ENCODE assay signal across 8 cellular contexts in the genomic region with DNA sequence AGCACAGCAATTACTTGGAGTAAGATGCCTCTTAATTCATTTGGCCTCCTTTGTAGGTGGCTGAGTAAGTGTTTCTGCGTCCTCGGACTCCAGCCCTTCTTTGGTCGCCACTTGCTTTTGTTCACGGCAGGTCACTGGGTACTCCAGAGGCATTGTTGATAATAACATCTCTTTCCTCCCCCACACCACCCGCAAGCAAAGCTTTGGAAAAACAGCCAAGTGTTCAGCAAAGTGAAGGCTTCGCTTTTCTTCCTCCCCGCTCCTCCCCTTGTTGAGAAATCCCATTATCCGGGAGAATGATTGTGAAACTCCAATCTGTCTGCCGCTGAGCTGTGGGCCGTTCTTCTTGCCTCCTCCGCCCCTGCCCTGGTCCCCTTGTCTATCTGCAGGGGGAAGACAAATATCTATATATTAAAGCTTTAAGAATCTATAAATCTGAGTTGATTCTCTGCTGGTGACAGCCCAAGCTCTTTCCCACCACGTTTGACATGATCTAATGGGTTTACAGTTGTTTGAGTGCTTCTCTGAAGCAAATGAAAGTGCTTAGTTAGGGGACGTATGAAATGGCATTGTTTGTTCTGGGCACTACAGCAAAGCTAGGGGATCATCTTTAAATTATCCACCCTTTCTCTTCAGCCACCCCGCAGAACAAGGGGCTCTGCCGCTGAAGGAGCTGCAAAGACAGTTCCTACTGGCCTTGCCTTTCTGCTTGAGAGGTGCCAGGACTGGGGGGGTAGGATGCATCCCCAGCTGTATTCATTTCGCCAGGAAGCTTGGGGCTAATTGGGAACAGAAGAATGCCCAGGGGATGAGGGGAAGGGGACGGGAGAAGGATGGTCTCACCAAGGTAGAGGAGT.
DNase-seq lines count a peak whose midpoint lies in the region; ATAC-seq, FAIRE-seq and TF ChIP-seq lines count a peak whose summit lies in the region.

No MANE protein-coding gene starts in this region.

- TF ChIP-seq POLR2A in H54 (IDR thresholded peaks at IDR 0.05; ENCODE audit: low read depth, low read length): no peak

- FAIRE-seq in H54 (lab: Jason Lieb, UNC): no peak

- no peak for ATAC-seq in HG02852 (IDR thresholded peaks at IDR 0.05; ENCODE audit: unreplicated experiment)

- DNase-seq in HCEC 1CT: peak; percentile 65
- DNase-seq in NOMO-1 treated with dmso at 0.1 percent for 144 hours (lab: John Stamatoyannopoulos, UW; ENCODE audit: unreplicated experiment): peak; percentile 62
- peak; percentile 65 to 81 for DNase-seq in foreskin fibroblast
- DNase-seq in renal cortical epithelial cell (ENCODE audit: low read depth): peak; percentile 74
- DNase-seq in HUDEP-2 (lab: John Stamatoyannopoulos, UW; ENCODE audit: unreplicated experiment in 76 of 76): no peak
- DNase-seq in H54 (ENCODE audit: insufficient read length, low spot score): no peak
- no peak for DNase-seq in KG1 (lab: John Stamatoyannopoulos, UW)

- TF ChIP-seq CTCF in foreskin fibroblast (IDR thresholded peaks at IDR 0.05; ENCODE audit: low read depth, low read length): no peak

- peak overlapping the region; percentile 38 to 40 for H3K4me3 ChIP-seq in foreskin fibroblast (ENCODE audit: low read depth in 1 of 2, low read length in 2 of 2)

Comparison
In these comparisons a context has a peak if more than half of its experiments do, and no peak if none do; other contexts are left out.
1. DNase-seq: peak in HCEC 1CT (single experiment), NOMO-1 treated with dmso at 0.1 percent for 144 hours (single experiment), foreskin fibroblast (2 of 2) and renal cortical epithelial cell (single experiment); none in HUDEP-2 (0 of 76), H54 (single experiment) and KG1 (single experiment).